In genomic region chr6:159132664-159133063, GRCh38 we compare ENCODE assay signal across 19 cellular contexts. TPM values are rescaled to one million over a fixed set of nuclear protein-coding genes. Genes with fewer than 3 reads are reported as not detected.
"Had no signal": no experiment of that assay in that cellular context is flagged by ENCODE, and none has a peak within 500 bp of the region (broad histone marks: within the 10 kb centered on the region; RNA-seq: fewer than 3 reads in every experiment).

No MANE protein-coding gene starts in this region.

- H3K27me3 Mint-ChIP-seq: naive B cell had no signal

- H3K9me3 Mint-ChIP-seq: immature natural killer cell, naive B cell, nephron had no signal

- H3K4me3 Mint-ChIP-seq: immature natural killer cell, naive B cell, nephron had no signal

- H3K36me3 Mint-ChIP-seq: immature natural killer cell, naive B cell had no signal

- DNase-seq: dermis blood vessel endothelial cell; esophagus squamous epithelium; foreskin fibroblast; glutamatergic neuron; immature natural killer cell; left ventricle myocardium inferior; lower lobe of right lung; mesenchymal stem cell; naive B cell; spleen; stimulated activated CD4-positive, alpha-beta T cell treated with anti-CD3 and anti-CD28 coated beads, Interleukin-15, amount 100 ng/mL, for 24 hours; stimulated activated CD4-positive, alpha-beta T cell treated with anti-CD3 and anti-CD28 coated beads, Interleukin-1b, Interleukin-23, amount 100 ng/mL, for 48 hours; stimulated activated CD4-positive, alpha-beta T cell treated with anti-CD3 and anti-CD28 coated beads, Interleukin-4, amount 100 ng/mL, for 24 hours; stimulated activated naive CD4-positive, alpha-beta T cell; upper lobe of right lung had no signal

- ATAC-seq: gastroesophageal sphincter, lower lobe of right lung, sciatic nerve, upper lobe of right lung had no signal

- H3K27ac Mint-ChIP-seq: nephron had no signal

RNA-seq across cellular contexts. Expression of gene FNDC1, which starts 36.5 kb away (rescaled TPM):
- total RNA-seq: dermis blood vessel endothelial cell, epithelial cell of proximal tubule had no signal
